In genomic region chr19:7788933-7789323, GRCh38 we compare ENCODE assay signal across 22 cellular contexts. TPM values are rescaled to one million over a fixed set of nuclear protein-coding genes. Genes with fewer than 3 reads are reported as not detected.
DNase-seq lines count a peak whose midpoint lies in the region; ATAC-seq, FAIRE-seq and TF ChIP-seq lines count a peak whose summit lies in the region.
"Had no signal": no experiment of that assay in that cellular context is flagged by ENCODE, and none has a peak within 500 bp of the region (broad histone marks: within the 10 kb centered on the region; RNA-seq: fewer than 3 reads in every experiment).

No MANE protein-coding gene starts in this region.

- no peak overlapping the region for H3K18ac ChIP-seq in H1 (ENCODE audit: extremely low read depth, low read length)

- H3K27ac Mint-ChIP-seq in activated T-cell treated with anti-CD3 and anti-CD28 coated beads, Interleukin-2, amount 50 U/mL, for 72 hours = no peak overlapping the region
- H3K27ac Mint-ChIP-seq: natural killer cell treated with Interleukin-12 subunit alpha and Interleukin-12 subunit beta and Interleukin-15 and Interleukin-18, amount 100 ng/mL, for 72 hours had no signal

- no peak for TF ChIP-seq POLR2A in H1 (IDR thresholded peaks at IDR 0.05; ENCODE audit: control extremely low read depth in 1 of 2, low read depth in 2 of 2, low read length in 2 of 2)

- no peak for FAIRE-seq in H1 (lab: Jason Lieb, UNC)
- FAIRE-seq: K562 had no signal

- no peak overlapping the region; a peak in 1 of 7 replicates for H3K9ac ChIP-seq in H1 (replicated peaks in 1 of 4; ENCODE audit: extremely low read depth in 1 of 4, low read depth in 3 of 4, low read length in 3 of 4)

- H3K27ac ChIP-seq in H1 (ENCODE audit: low read depth, low read length) (no peak overlapping the region), thoracic aorta (no peak overlapping the region)
- H3K27ac ChIP-seq: ascending aorta, colonic mucosa, Peyer's patch, right atrium auricular region, VCaP had no signal

- TF ChIP-seq CTCF in H1 (IDR thresholded peaks at IDR 0.05; ENCODE audit: control extremely low read depth in 1 of 3, insufficient read depth in 1 of 3, low read depth in 1 of 3, low read length in 3 of 3) (no peak), thoracic aorta (IDR thresholded peaks at IDR 0.05) (no peak)

- H2AK5ac ChIP-seq in H1 (ENCODE audit: low read depth, low read length) = no peak overlapping the region

- H3K23ac ChIP-seq in H1 (ENCODE audit: insufficient read length) = no peak overlapping the region

- H3K9me3 Mint-ChIP-seq in activated T-cell treated with anti-CD3 and anti-CD28 coated beads, Interleukin-2, amount 50 U/mL, for 72 hours = no peaks in the 10 kb centered on the region
- H3K9me3 Mint-ChIP-seq: natural killer cell treated with Interleukin-12 subunit alpha and Interleukin-12 subunit beta and Interleukin-15 and Interleukin-18, amount 100 ng/mL, for 72 hours had no signal

- no peak for TF ChIP-seq RAD21 in H1 (IDR thresholded peaks at IDR 0.05 in 1 of 2, conservative IDR thresholded peaks at IDR 0.05 in 1 of 2; ENCODE audit: low read depth in 2 of 2, low read length in 2 of 2)

- H3K4me1 ChIP-seq in H1 (replicated peaks in 1 of 4; ENCODE audit: control insufficient read depth in 3 of 4, insufficient read depth in 4 of 4, low read length in 3 of 4) (peaks cover 0 to 19% (median 12%) of the 10 kb centered on the region in 4 experiments; a peak in 6 of 7 replicates), thoracic aorta (ENCODE audit: control insufficient read depth in 1 of 2, low read depth in 2 of 2) (no peaks in the 10 kb centered on the region)
- H3K4me1 ChIP-seq: ascending aorta, colonic mucosa had no signal

- no peak for ATAC-seq in activated T-cell treated with anti-CD3 and anti-CD28 coated beads, Interleukin-2, amount 50 U/mL, for 72 hours (replicated peaks in 1 of 2)
- no peak for ATAC-seq in thoracic aorta (ENCODE audit: insufficient number of reproducible peaks, low FRiP score, low read depth)
- ATAC-seq in GM18858 (IDR thresholded peaks at IDR 0.05; ENCODE audit: unreplicated experiment) = no peak
- ATAC-seq: HCT116; natural killer cell treated with Interleukin-12 subunit alpha and Interleukin-12 subunit beta and Interleukin-15 and Interleukin-18, amount 100 ng/mL, for 72 hours had no signal

- H2AFZ ChIP-seq in H1 (ENCODE audit: low read length) = peak overlapping the region; percentile 17; the same call in 1 of the 2 replicates

- POLR2A ChIA-PET in H1 (lab: Charles Lee; ENCODE audit: partially characterized antibody) = interaction anchor here (0.6 to 4.0 kb wide), 2 partner anchors 11 to 280 kb away, joined by 3 to 13 read pairs; no protein-coding TSS in a partner anchor

- H4K91ac ChIP-seq in H1 (replicated peaks; ENCODE audit: insufficient read length, low read length) = no peak overlapping the region

- 5% methylated on average over 18 of the region's 23 CpGs; no CpG with 5 or more reads in 1 of the 2 experiments for WGBS in H1 (ENCODE audit: extremely low coverage in 1 of 2, insufficient coverage in 1 of 2, insufficient read length in 1 of 2, insufficient replicate concordance in 2 of 2, low coverage in 1 of 2, low lambda C conversion rate in 2 of 2, missing lambda C conversion rate in 1 of 2), 2 experiments

- no peak overlapping the region for H3K14ac ChIP-seq in H1 (ENCODE audit: insufficient read length)

- H3K4me1 Mint-ChIP-seq in activated T-cell treated with anti-CD3 and anti-CD28 coated beads, Interleukin-2, amount 50 U/mL, for 72 hours (ENCODE audit: low read depth) = peaks cover 5% of the 10 kb centered on the region

- peak overlapping the region; percentile 5 for H4K5ac ChIP-seq in H1 (ENCODE audit: insufficient read length, low read depth, low read length)

- H3K23me2 ChIP-seq in H1 (ENCODE audit: low read depth, low read length) = peaks cover 15% of the 10 kb centered on the region

- H2BK5ac ChIP-seq in H1 (ENCODE audit: low read depth, low read length) = no peak overlapping the region; the same call in 1 of the 2 replicates

- H3K56ac ChIP-seq in H1 (replicated peaks; ENCODE audit: insufficient read length, low read depth, low read length) = no peak overlapping the region

- DNase-seq in activated T-cell treated with anti-CD3 and anti-CD28 coated beads, Interleukin-2, amount 50 U/mL, for 72 hours = no peak
- DNase-seq in activated T-cell treated with anti-CD3 and anti-CD28 coated beads for 4 hours = no peak
- peak in 1 of 2 experiments; percentile 66 for DNase-seq in H1 (ENCODE audit: low read depth in 1 of 2, low spot score in 2 of 2)
- DNase-seq in mesenteric fat pad (ENCODE audit: low spot score) = peak; percentile 43
- no peak for DNase-seq in thoracic aorta (ENCODE audit: low spot score)
- DNase-seq in AG20443 (ENCODE audit: low spot score) = no peak
- no peak for DNase-seq in pons (ENCODE audit: low spot score)
- DNase-seq: NCI-H1048, NCI-H2107 had no signal

- H2BK12ac ChIP-seq in H1 (ENCODE audit: low read depth, low read length) = no peak overlapping the region

- H3K9me3 ChIP-seq in H1 (ENCODE audit: insufficient read depth in 2 of 2, low read depth in 1 of 2, low read length in 1 of 2) = no peaks in the 10 kb centered on the region
- H3K9me3 ChIP-seq in thoracic aorta = no peaks in the 10 kb centered on the region
- H3K9me3 ChIP-seq: ascending aorta, colonic mucosa, right atrium auricular region had no signal

- H3K36me3 ChIP-seq in H1 (ENCODE audit: control insufficient read depth in 2 of 4, insufficient read depth in 4 of 4, low read length in 3 of 4) = no peaks in the 10 kb centered on the region
- H3K36me3 ChIP-seq in thoracic aorta = no peaks in the 10 kb centered on the region
- H3K36me3 ChIP-seq: ascending aorta, colonic mucosa, Peyer's patch, right atrium auricular region had no signal

- H3K4me3 ChIP-seq in H1 (ENCODE audit: extremely low read depth in 1 of 4, insufficient read depth in 2 of 4, low read depth in 3 of 4, low read length in 4 of 4) (peak overlapping the region; percentile 23 to 62 (median 47)), thoracic aorta (peak overlapping the region; percentile 29)
- H3K4me3 ChIP-seq: colonic mucosa, K562 had no signal

- H3K4ac ChIP-seq in H1 (replicated peaks; ENCODE audit: insufficient read length, low read depth, low read length) = no peak overlapping the region

- H4K20me1 ChIP-seq in H1 (replicated peaks in 1 of 2; ENCODE audit: control insufficient read depth in 1 of 2, insufficient read depth in 2 of 2, low read length in 2 of 2) = peaks cover 0 to 2% of the 10 kb centered on the region in 2 experiments

- no peaks in the 10 kb centered on the region for H3K79me2 ChIP-seq in H1 (ENCODE audit: control insufficient read depth in 1 of 2, insufficient read depth in 2 of 2, low read length in 2 of 2)

- H2BK120ac ChIP-seq in H1 (replicated peaks; ENCODE audit: low read depth, low read length) = no peak overlapping the region

- peak overlapping the region; percentile 20 to 66 for H3K4me3 Mint-ChIP-seq in activated T-cell treated with anti-CD3 and anti-CD28 coated beads, Interleukin-2, amount 50 U/mL, for 72 hours
- H3K4me3 Mint-ChIP-seq: natural killer cell treated with Interleukin-12 subunit alpha and Interleukin-12 subunit beta and Interleukin-15 and Interleukin-18, amount 100 ng/mL, for 72 hours had no signal

- H3K4me2 ChIP-seq in H1 (ENCODE audit: insufficient read depth in 1 of 2, low read depth in 2 of 2, low read length in 2 of 2) = peak overlapping the region; percentile 87 to 99

- peaks cover 67% of the 10 kb centered on the region for H3K27me3 Mint-ChIP-seq in activated T-cell treated with anti-CD3 and anti-CD28 coated beads, Interleukin-2, amount 50 U/mL, for 72 hours (ENCODE audit: low read depth)

- H2BK20ac ChIP-seq in H1 (ENCODE audit: low read length) = no peak overlapping the region

- peak overlapping the region; percentile 79; the same call in 1 of the 2 replicates for H4K8ac ChIP-seq in H1 (ENCODE audit: extremely low read depth, insufficient read depth, low read length)

- CTCF ChIA-PET in H1 (lab: Charles Lee; ENCODE audit: partially characterized antibody) = interaction anchor here (0.6 to 1.4 kb wide), 4 partner anchors 11 to 63 kb away, joined by 3 to 5 read pairs (median 4); no protein-coding TSS in a partner anchor

- peaks cover 0 to 10% of the 10 kb centered on the region in 2 donors for H3K36me3 Mint-ChIP-seq in activated T-cell treated with anti-CD3 and anti-CD28 coated beads, Interleukin-2, amount 50 U/mL, for 72 hours (ENCODE audit: insufficient read depth in 2 of 2)
- H3K36me3 Mint-ChIP-seq: CD4-positive, alpha-beta memory T cell had no signal

- H3K27me3 ChIP-seq in H1 (replicated peaks in 1 of 4; ENCODE audit: control insufficient read depth in 3 of 4, extremely low read depth in 1 of 4, insufficient read depth in 3 of 4, low read length in 3 of 4) = peaks cover 13 to 35% (median 29%) of the 10 kb centered on the region in 4 experiments
- H3K27me3 ChIP-seq in thoracic aorta (replicated peaks; ENCODE audit: insufficient read depth) = no peaks in the 10 kb centered on the region

- H2BK15ac ChIP-seq in H1 (ENCODE audit: low read length) = 0 out of 2 replicates have a peak overlapping the region, but pooled peaks have one; percentile 8

- no peak for TF ChIP-seq EP300 in H1 (IDR thresholded peaks at IDR 0.05; ENCODE audit: borderline replicate concordance in 1 of 2, low read depth in 2 of 2, low read length in 2 of 2)

- no peaks in the 10 kb centered on the region for H3K79me1 ChIP-seq in H1 (ENCODE audit: low read depth, low read length)

RNA-seq across cellular contexts. Expression of gene CLEC4M, which starts 25.9 kb away (rescaled TPM):
- total RNA-seq in activated T-cell treated with anti-CD3 and anti-CD28 coated beads, Interleukin-2, amount 50 U/mL, for 72 hours = not detected
- not detected in 2 replicates for total RNA-seq in H1 (2021; fragmentation: NEBNext Ultra II Directional; extraction: Animal tissue kit (Norgen Biotek cat#: 25700))
- polyA plus RNA-seq in H1 (2011; rRNA removed) = not detected in 2 replicates
- polyA plus RNA-seq in H1 (2011; cell fraction: cytosol; rRNA removed) = not detected
- polyA plus RNA-seq in H1 (2011; cell fraction: nucleus; rRNA removed) = not detected
- polyA plus RNA-seq in H1 (2012, experiment 1 of 2) = not detected in 4 replicates
- not detected for polyA plus RNA-seq in H1 (2012, experiment 2 of 2)
- not detected for polyA plus RNA-seq in H1 (2013, experiment 1 of 2)
- polyA plus RNA-seq in H1 (2013, experiment 2 of 2) = not detected
- polyA minus RNA-seq in H1 (2011; rRNA and poly(A)+ RNA removed) = 0.09 TPM in 1 of 2 replicates, not detected in the other
- polyA minus RNA-seq in H1 (2011; cell fraction: cytosol; rRNA and poly(A)+ RNA removed) = not detected
- not detected for polyA minus RNA-seq in H1 (2011; cell fraction: nucleus; rRNA and poly(A)+ RNA removed)
- total RNA-seq in mesenteric fat pad (not detected), thoracic aorta (not detected)
- total RNA-seq: activated CD8-positive, alpha-beta memory T cell treated with anti-CD3 and anti-CD28 coated beads for 36 hours; ascending aorta; CD4-positive, alpha-beta memory T cell; colonic mucosa; esophagus mucosa; K562; natural killer cell treated with Interleukin-12 subunit alpha and Interleukin-12 subunit beta and Interleukin-15 and Interleukin-18, amount 100 ng/mL, for 72 hours; Peyer's patch; right atrium auricular region had no signal
- polyA plus RNA-seq: CD4-positive, alpha-beta memory T cell had no signal

RNA-seq across cellular contexts. Expression of gene EVI5L, which starts 41.1 kb away (rescaled TPM):
- 10 to 100 TPM in 1 of 2 donors, 1 to 10 TPM in 1; 7.8 to 10.4 TPM for total RNA-seq in activated T-cell treated with anti-CD3 and anti-CD28 coated beads, Interleukin-2, amount 50 U/mL, for 72 hours
- total RNA-seq in H1 (2021; fragmentation: NEBNext Ultra II Directional; extraction: Animal tissue kit (Norgen Biotek cat#: 25700)) = 10.4 and 11.0 TPM in 2 replicates
- 7.2 and 13.1 TPM in 2 replicates for polyA plus RNA-seq in H1 (2011; rRNA removed)
- polyA plus RNA-seq in H1 (2011; cell fraction: cytosol; rRNA removed) = 8.2 TPM
- polyA plus RNA-seq in H1 (2011; cell fraction: nucleus; rRNA removed) = 15.2 TPM
- 6.8 to 10.5 TPM (median 9.9 TPM) in 4 replicates for polyA plus RNA-seq in H1 (2012, experiment 1 of 2)
- polyA plus RNA-seq in H1 (2012, experiment 2 of 2) = 10.7 TPM
- polyA plus RNA-seq in H1 (2013, experiment 1 of 2) = 7.7 TPM
- polyA plus RNA-seq in H1 (2013, experiment 2 of 2) = 7.8 TPM
- polyA minus RNA-seq in H1 (2011; rRNA and poly(A)+ RNA removed) = 7.2 and 14.2 TPM in 2 replicates
- 4.0 TPM for polyA minus RNA-seq in H1 (2011; cell fraction: cytosol; rRNA and poly(A)+ RNA removed)
- 7.9 TPM for polyA minus RNA-seq in H1 (2011; cell fraction: nucleus; rRNA and poly(A)+ RNA removed)
- total RNA-seq in mesenteric fat pad = 15.4 TPM
- 10 to 100 TPM; 12.1 to 16.8 TPM for total RNA-seq in thoracic aorta

RNA-seq across cellular contexts. Expression of gene CD209, which starts 41.6 kb away (rescaled TPM):
- not detected for total RNA-seq in activated T-cell treated with anti-CD3 and anti-CD28 coated beads, Interleukin-2, amount 50 U/mL, for 72 hours
- total RNA-seq in H1 (2021; fragmentation: NEBNext Ultra II Directional; extraction: Animal tissue kit (Norgen Biotek cat#: 25700)) = 0.22 TPM in 1 of 2 replicates, not detected in the other
- 0.03 and 0.05 TPM in 2 replicates for polyA plus RNA-seq in H1 (2011; rRNA removed)
- 0.05 TPM for polyA plus RNA-seq in H1 (2011; cell fraction: cytosol; rRNA removed)
- 0.04 TPM for polyA plus RNA-seq in H1 (2011; cell fraction: nucleus; rRNA removed)
- 0.05 to 0.16 TPM (median 0.15 TPM) in 3 of 4 replicates, not detected in the other for polyA plus RNA-seq in H1 (2012, experiment 1 of 2)
- polyA plus RNA-seq in H1 (2012, experiment 2 of 2) = not detected
- 0.10 TPM for polyA plus RNA-seq in H1 (2013, experiment 1 of 2)
- 0.07 TPM for polyA plus RNA-seq in H1 (2013, experiment 2 of 2)
- polyA minus RNA-seq in H1 (2011; rRNA and poly(A)+ RNA removed) = 0.12 TPM in 1 of 2 replicates, not detected in the other
- polyA minus RNA-seq in H1 (2011; cell fraction: cytosol; rRNA and poly(A)+ RNA removed) = not detected
- polyA minus RNA-seq in H1 (2011; cell fraction: nucleus; rRNA and poly(A)+ RNA removed) = not detected
- total RNA-seq in mesenteric fat pad = 63.5 TPM
- 10 to 100 TPM in 1 of 2 donors, 1 to 10 TPM in 1; 6.8 to 14.2 TPM for total RNA-seq in thoracic aorta
- total RNA-seq: A172; activated CD8-positive, alpha-beta memory T cell treated with anti-CD3 and anti-CD28 coated beads for 36 hours; K562; natural killer cell treated with Interleukin-12 subunit alpha and Interleukin-12 subunit beta and Interleukin-15 and Interleukin-18, amount 100 ng/mL, for 72 hours had no signal
- polyA plus RNA-seq: CD4-positive, alpha-beta memory T cell had no signal

RNA-seq across cellular contexts. Expression of gene CLEC4G, which starts 57.0 kb away (rescaled TPM):
- not detected for total RNA-seq in activated T-cell treated with anti-CD3 and anti-CD28 coated beads, Interleukin-2, amount 50 U/mL, for 72 hours
- 0.35 and 1.0 TPM in 2 replicates for total RNA-seq in H1 (2021; fragmentation: NEBNext Ultra II Directional; extraction: Animal tissue kit (Norgen Biotek cat#: 25700))
- 2.9 and 3.2 TPM in 2 replicates for polyA plus RNA-seq in H1 (2011; rRNA removed)
- polyA plus RNA-seq in H1 (2011; cell fraction: cytosol; rRNA removed) = 2.8 TPM
- polyA plus RNA-seq in H1 (2011; cell fraction: nucleus; rRNA removed) = 2.7 TPM
- polyA plus RNA-seq in H1 (2012, experiment 1 of 2) = 0.69 to 1.7 TPM (median 1.1 TPM) in 4 replicates
- 1.3 TPM for polyA plus RNA-seq in H1 (2012, experiment 2 of 2)
- polyA plus RNA-seq in H1 (2013, experiment 1 of 2) = 0.69 TPM
- polyA plus RNA-seq in H1 (2013, experiment 2 of 2) = 0.66 TPM
- not detected in 2 replicates for polyA minus RNA-seq in H1 (2011; rRNA and poly(A)+ RNA removed)
- not detected for polyA minus RNA-seq in H1 (2011; cell fraction: cytosol; rRNA and poly(A)+ RNA removed)
- polyA minus RNA-seq in H1 (2011; cell fraction: nucleus; rRNA and poly(A)+ RNA removed) = not detected
- total RNA-seq in mesenteric fat pad = 10.1 TPM
- 1 to 10 TPM in 1 of 2 donors, under 1 TPM in 1; 0.49 to 6.2 TPM for total RNA-seq in thoracic aorta
- total RNA-seq: A172; activated CD8-positive, alpha-beta memory T cell treated with anti-CD3 and anti-CD28 coated beads for 36 hours; CD4-positive, alpha-beta memory T cell; esophagus mucosa; K562; natural killer cell treated with Interleukin-12 subunit alpha and Interleukin-12 subunit beta and Interleukin-15 and Interleukin-18, amount 100 ng/mL, for 72 hours had no signal
- polyA plus RNA-seq: CD4-positive, alpha-beta memory T cell; K562 had no signal
